Comparison of ENCODE assay signal across 1 cellular context in the genomic region with DNA sequence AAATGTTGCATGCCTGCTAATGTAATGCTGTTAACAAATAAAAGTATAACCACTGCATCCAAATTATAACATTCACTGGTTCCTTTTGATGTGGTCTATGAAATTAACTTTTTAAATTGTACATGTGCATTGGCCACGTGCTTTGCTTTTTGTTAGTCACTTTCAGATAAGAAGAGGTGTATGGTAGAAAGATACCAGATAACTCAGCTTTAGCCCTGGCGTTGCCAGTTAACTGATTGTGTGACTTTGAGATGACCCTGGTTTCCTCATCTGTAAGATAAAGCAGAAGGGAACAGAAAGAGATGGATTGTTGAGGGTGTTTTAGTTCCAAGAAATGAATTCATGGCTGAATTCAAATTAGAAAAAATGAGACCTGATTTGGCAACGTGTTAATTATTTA.
A peak's percentile ranks its signal among the peaks of the same experiment; 100 is the strongest.
TF ChIP-seq lines count a peak whose summit lies in the region.

No MANE protein-coding gene starts in this region.

TF ChIP-seq in K562, 482 proteins besides CTCF, POLR2A, EP300 and RAD21 (continued from another document and continues in another):
- TF ChIP-seq RNF219 (CRISPR knock-in tag; IDR thresholded peaks at IDR 0.05) (no peak), RREB1 (CRISPR knock-in tag; IDR thresholded peaks at IDR 0.05) (no peak), PHTF2 (CRISPR knock-in tag; IDR thresholded peaks at IDR 0.05) (no peak), DIDO1 (tag; IDR thresholded peaks at IDR 0.05; ENCODE audit: low read depth) (no peak), GTF2A2 (tag; IDR thresholded peaks at IDR 0.05) (no peak), LCOR (CRISPR knock-in tag; IDR thresholded peaks at IDR 0.05) (no peak), GATAD2A (IDR thresholded peaks at IDR 0.05) (0 out of 2 replicates have a peak, but pooled peaks have one; percentile 78), HLTF (IDR thresholded peaks at IDR 0.05) (no peak), TBP (optimal IDR thresholded peaks at IDR 0.05; ENCODE audit: low read depth, low read length) (no peak), ARID2 (IDR thresholded peaks at IDR 0.05) (no peak), ASH1L (IDR thresholded peaks at IDR 0.05; ENCODE audit: borderline replicate concordance, low read depth, partially characterized antibody) (no peak), KDM1A (IDR thresholded peaks at IDR 0.05) (peak; percentile 66 to 74), ZNF274 (IDR thresholded peaks at IDR 0.05; ENCODE audit: borderline replicate concordance, low read depth, low read length) (no peak), HNRNPK (IDR thresholded peaks at IDR 0.05; ENCODE audit: low read depth, low read length, poor library complexity, severe bottlenecking) (no peak), HDAC2 (IDR thresholded peaks at IDR 0.05) (peak; percentile 47; the same call in 1 of the 2 replicates), PHF20 (IDR thresholded peaks at IDR 0.05; ENCODE audit: partially characterized antibody) (no peak), ZFP1 (CRISPR knock-in tag; IDR thresholded peaks at IDR 0.05) (no peak), ZNF695 (CRISPR knock-in tag; IDR thresholded peaks at IDR 0.05) (no peak), MNT (conservative IDR thresholded peaks at IDR 0.05) (peak; percentile 66 to 72), RBBP5 (IDR thresholded peaks at IDR 0.05; ENCODE audit: borderline replicate concordance, insufficient read depth, low read length, poor library complexity, severe bottlenecking) (no peak), ZNF445 (CRISPR knock-in tag; IDR thresholded peaks at IDR 0.05; ENCODE audit: low read depth) (no peak), ZNF232 (CRISPR knock-in tag; IDR thresholded peaks at IDR 0.05) (no peak), NR4A1 (CRISPR knock-in tag; IDR thresholded peaks at IDR 0.05) (no peak), NR4A1 (tag; IDR thresholded peaks at IDR 0.05) (no peak), ZNF449 (CRISPR knock-in tag; IDR thresholded peaks at IDR 0.05) (no peak), SREBF2 (CRISPR knock-in tag; IDR thresholded peaks at IDR 0.05) (no peak), ZFP30 (CRISPR knock-in tag; IDR thresholded peaks at IDR 0.05; ENCODE audit: borderline replicate concordance) (no peak), HMGXB4 (CRISPR knock-in tag; IDR thresholded peaks at IDR 0.05) (no peak), E2F6 (IDR thresholded peaks at IDR 0.05; ENCODE audit: borderline replicate concordance in 1 of 2, extremely low read depth in 1 of 2, insufficient read depth in 1 of 2, insufficient read length in 1 of 2, low read depth in 1 of 2, low read length in 1 of 2, poor library complexity in 1 of 2, severe bottlenecking in 1 of 2) (no peak), STAT5A (IDR thresholded peaks at IDR 0.05; ENCODE audit: borderline replicate concordance, low read length) (peak; percentile 37; the same call in 1 of the 2 replicates), TEAD4 (IDR thresholded peaks at IDR 0.05; ENCODE audit: low read length) (peak; percentile 79), TEAD4 (CRISPR knock-in tag; IDR thresholded peaks at IDR 0.05; ENCODE audit: borderline replicate concordance) (no peak), NFE2L1 (tag; IDR thresholded peaks at IDR 0.05; ENCODE audit: borderline replicate concordance, low read depth) (no peak), U2AF1 (optimal IDR thresholded peaks at IDR 0.05; ENCODE audit: low read depth, low read length) (no peak)
- TF ChIP-seq, protein P1, sequence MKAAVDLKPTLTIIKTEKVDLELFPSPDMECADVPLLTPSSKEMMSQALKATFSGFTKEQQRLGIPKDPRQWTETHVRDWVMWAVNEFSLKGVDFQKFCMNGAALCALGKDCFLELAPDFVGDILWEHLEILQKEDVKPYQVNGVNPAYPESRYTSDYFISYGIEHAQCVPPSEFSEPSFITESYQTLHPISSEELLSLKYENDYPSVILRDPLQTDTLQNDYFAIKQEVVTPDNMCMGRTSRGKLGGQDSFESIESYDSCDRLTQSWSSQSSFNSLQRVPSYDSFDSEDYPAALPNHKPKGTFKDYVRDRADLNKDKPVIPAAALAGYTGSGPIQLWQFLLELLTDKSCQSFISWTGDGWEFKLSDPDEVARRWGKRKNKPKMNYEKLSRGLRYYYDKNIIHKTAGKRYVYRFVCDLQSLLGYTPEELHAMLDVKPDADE (conservative IDR thresholded peaks at IDR 0.05; ENCODE audit: control insufficient read depth, low read depth, low read length) = no peak
- TF ChIP-seq, protein P2, sequence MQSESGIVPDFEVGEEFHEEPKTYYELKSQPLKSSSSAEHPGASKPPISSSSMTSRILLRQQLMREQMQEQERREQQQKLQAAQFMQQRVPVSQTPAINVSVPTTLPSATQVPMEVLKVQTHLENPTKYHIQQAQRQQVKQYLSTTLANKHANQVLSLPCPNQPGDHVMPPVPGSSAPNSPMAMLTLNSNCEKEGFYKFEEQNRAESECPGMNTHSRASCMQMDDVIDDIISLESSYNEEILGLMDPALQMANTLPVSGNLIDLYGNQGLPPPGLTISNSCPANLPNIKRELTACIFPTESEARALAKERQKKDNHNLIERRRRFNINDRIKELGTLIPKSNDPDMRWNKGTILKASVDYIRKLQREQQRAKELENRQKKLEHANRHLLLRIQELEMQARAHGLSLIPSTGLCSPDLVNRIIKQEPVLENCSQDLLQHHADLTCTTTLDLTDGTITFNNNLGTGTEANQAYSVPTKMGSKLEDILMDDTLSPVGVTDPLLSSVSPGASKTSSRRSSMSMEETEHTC (IDR thresholded peaks at IDR 0.05) = peak; percentile 46; the same call in 1 of the 2 replicates
- TF ChIP-seq, protein P3, sequence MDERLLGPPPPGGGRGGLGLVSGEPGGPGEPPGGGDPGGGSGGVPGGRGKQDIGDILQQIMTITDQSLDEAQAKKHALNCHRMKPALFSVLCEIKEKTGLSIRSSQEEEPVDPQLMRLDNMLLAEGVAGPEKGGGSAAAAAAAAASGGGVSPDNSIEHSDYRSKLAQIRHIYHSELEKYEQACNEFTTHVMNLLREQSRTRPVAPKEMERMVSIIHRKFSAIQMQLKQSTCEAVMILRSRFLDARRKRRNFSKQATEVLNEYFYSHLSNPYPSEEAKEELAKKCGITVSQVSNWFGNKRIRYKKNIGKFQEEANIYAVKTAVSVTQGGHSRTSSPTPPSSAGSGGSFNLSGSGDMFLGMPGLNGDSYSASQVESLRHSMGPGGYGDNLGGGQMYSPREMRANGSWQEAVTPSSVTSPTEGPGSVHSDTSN (CRISPR knock-in tag; IDR thresholded peaks at IDR 0.05; ENCODE audit: low read depth) = no peak
- TF ChIP-seq, protein P3 (tag; conservative IDR thresholded peaks at IDR 0.05; ENCODE audit: low read depth) = no peak
- TF ChIP-seq, protein P4, sequence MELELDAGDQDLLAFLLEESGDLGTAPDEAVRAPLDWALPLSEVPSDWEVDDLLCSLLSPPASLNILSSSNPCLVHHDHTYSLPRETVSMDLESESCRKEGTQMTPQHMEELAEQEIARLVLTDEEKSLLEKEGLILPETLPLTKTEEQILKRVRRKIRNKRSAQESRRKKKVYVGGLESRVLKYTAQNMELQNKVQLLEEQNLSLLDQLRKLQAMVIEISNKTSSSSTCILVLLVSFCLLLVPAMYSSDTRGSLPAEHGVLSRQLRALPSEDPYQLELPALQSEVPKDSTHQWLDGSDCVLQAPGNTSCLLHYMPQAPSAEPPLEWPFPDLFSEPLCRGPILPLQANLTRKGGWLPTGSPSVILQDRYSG (tag; conservative IDR thresholded peaks at IDR 0.05; ENCODE audit: low read depth) = no peak
